Comparison of ENCODE assay signal across 16 cellular contexts in the genomic region with DNA sequence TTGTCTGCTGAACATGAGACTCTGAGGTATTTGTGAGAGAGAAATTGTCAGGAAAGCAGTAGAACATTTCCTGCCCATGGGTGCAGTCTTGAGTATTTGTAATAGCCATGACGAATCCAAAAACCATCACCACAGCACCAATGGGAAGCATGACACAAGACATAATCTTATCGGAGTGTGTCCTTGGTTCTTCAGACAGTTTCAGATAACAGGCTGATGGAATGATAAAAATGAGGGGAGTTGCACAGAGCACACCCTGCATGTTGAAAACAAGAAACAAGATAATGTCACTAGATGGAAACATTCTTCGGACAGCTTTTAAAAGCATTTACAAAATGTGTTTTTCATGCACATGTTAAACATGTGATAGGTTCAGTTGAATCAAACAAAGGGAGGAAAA. TPM values are rescaled to one million over a fixed set of nuclear protein-coding genes. Genes with fewer than 3 reads are reported as not detected.
DNase-seq lines count a peak whose midpoint lies in the region; ATAC-seq, FAIRE-seq and TF ChIP-seq lines count a peak whose summit lies in the region.
"Had no signal": no experiment of that assay in that cellular context is flagged by ENCODE, and none has a peak within 500 bp of the region (broad histone marks: within the 10 kb centered on the region; RNA-seq: fewer than 3 reads in every experiment).

No MANE protein-coding gene starts in this region.

- no peak for TF ChIP-seq CTCF in HepG2 (CRISPR knock-in tag; IDR thresholded peaks at IDR 0.05)
- TF ChIP-seq CTCF in right lobe of liver (IDR thresholded peaks at IDR 0.05), result no peak
- TF ChIP-seq CTCF in astrocyte of the spinal cord (IDR thresholded peaks at IDR 0.05; ENCODE audit: low read depth, low read length), result no peak

- no peak for TF ChIP-seq POLR2A in HepG2 (IDR thresholded peaks at IDR 0.05; ENCODE audit: insufficient read depth in 1 of 2, low read depth in 2 of 2, low read length in 2 of 2)
- no peak for TF ChIP-seq POLR2A in right lobe of liver (IDR thresholded peaks at IDR 0.05)
- TF ChIP-seq POLR2A in GM12891 (IDR thresholded peaks at IDR 0.05; ENCODE audit: low read depth, low read length), result no peak

- peak overlapping the region; percentile 44 for H3K27ac ChIP-seq in HepG2 (ENCODE audit: extremely low read length, insufficient read depth, low read length)
- H3K27ac ChIP-seq in right lobe of liver, result no peak overlapping the region
- H3K27ac ChIP-seq: dorsolateral prefrontal cortex had no signal

- peak overlapping the region; percentile 36; the same call in 1 of the 2 replicates for H3K4me2 ChIP-seq in HepG2 (ENCODE audit: low read depth, low read length)

- TF ChIP-seq RAD21 in HepG2 (CRISPR knock-in tag; IDR thresholded peaks at IDR 0.05), result no peak

- H2AFZ ChIP-seq in HepG2 (ENCODE audit: low read length), result no peak overlapping the region

- peak; percentile 88 for DNase-seq in HepG2 (ENCODE audit: low spot score)
- DNase-seq in right lobe of liver, result no peak
- DNase-seq in astrocyte of the spinal cord (ENCODE audit: low read depth, low spot score), result peak; percentile 69
- DNase-seq in kidney glomerular epithelial cell (lab: John Stamatoyannopoulos, UW), result peak; percentile 71
- no peak for DNase-seq in stimulated activated CD4-positive, alpha-beta T cell treated with anti-CD3 and anti-CD28 coated beads, Interleukin-12 subunit alpha, Interleukin-12 subunit beta, amount 100 ng/mL, for 4 hours
- no peak for DNase-seq in anterior cingulate cortex (lab: John Stamatoyannopoulos, UW)
- no peak for DNase-seq in GM12891 (ENCODE audit: insufficient read length, low spot score)
- DNase-seq: dorsolateral prefrontal cortex; H9; naive B cell; NCI-H510A; SHP77; stimulated activated CD4-positive, alpha-beta T cell treated with anti-CD3 and anti-CD28 coated beads, Interleukin-15, amount 100 ng/mL, for 24 hours had no signal

- H4K20me1 ChIP-seq in HepG2 (ENCODE audit: insufficient read depth, low read length), result no peaks in the 10 kb centered on the region

- H3K36me3 ChIP-seq in HepG2 (replicated peaks in 1 of 2; ENCODE audit: control insufficient read depth in 1 of 2, insufficient read depth in 2 of 2, low read length in 2 of 2), result no peaks in the 10 kb centered on the region
- H3K36me3 ChIP-seq in right lobe of liver, result no peaks in the 10 kb centered on the region

- 26% methylated on average over 3 of the region's 3 CpGs for WGBS in HepG2 (ENCODE audit: low lambda C conversion rate)
- WGBS in right lobe of liver (ENCODE audit: insufficient coverage, low coverage, low lambda C conversion rate, missing lambda C conversion rate), result 55% methylated on average over 3 of the region's 3 CpGs

- POLR2A ChIA-PET in HepG2 (lab: Yijun Ruan, JAX), result interaction anchor here (0.6 to 2.1 kb wide), 4 partner anchors 20 to 57 kb away, joined by 3 to 7 read pairs (median 4); partner anchors contain the start of gene COBLL1

- H3K27me3 ChIP-seq in HepG2 (ENCODE audit: control insufficient read depth in 1 of 2, insufficient read depth in 2 of 2, low read length in 2 of 2) (no peaks in the 10 kb centered on the region), right lobe of liver (no peaks in the 10 kb centered on the region)
- H3K27me3 ChIP-seq: dorsolateral prefrontal cortex had no signal

- FAIRE-seq in HepG2 (lab: Jason Lieb, UNC) (no peak), GM12891 (lab: Jason Lieb, UNC) (no peak)
- FAIRE-seq: A204.1 had no signal

- intact Hi-C loops in HepG2 (cut with micrococcal nuclease; ENCODE audit: unreplicated experiment), result loop anchor here (1.0 to 5.0 kb wide), 2 partner anchors 12 to 56 kb away; partner anchors contain the start of gene COBLL1
- intact Hi-C loops in right lobe of liver (cut with DNase I), result no loop called here

- H3K9me3 ChIP-seq in HepG2 (ENCODE audit: low read length) (no peaks in the 10 kb centered on the region), right lobe of liver (no peaks in the 10 kb centered on the region)

- ATAC-seq in HepG2, result peak; percentile 80
- no peak for ATAC-seq in right lobe of liver
- no peak for ATAC-seq in HG02763 (IDR thresholded peaks at IDR 0.05; ENCODE audit: unreplicated experiment)

- no peaks in the 10 kb centered on the region for H3K79me2 ChIP-seq in HepG2 (ENCODE audit: insufficient read depth, low read length)

- H3K4me3 ChIP-seq in HepG2 (replicated peaks in 1 of 3; ENCODE audit: insufficient read depth in 1 of 3, low read depth in 2 of 3, low read length in 3 of 3) (no peak overlapping the region), right lobe of liver (no peak overlapping the region), astrocyte of the spinal cord (ENCODE audit: low read depth, low read length) (no peak overlapping the region)
- H3K4me3 ChIP-seq: dorsolateral prefrontal cortex had no signal

- no TSS peak for BruUV-seq in HepG2 (replicated peaks; lab: Mats Ljungman, UMichigan)

- no peak overlapping the region for H3K9ac ChIP-seq in HepG2 (ENCODE audit: insufficient read depth, low read depth, low read length)

- peak in 1 of 2 experiments; percentile 86; a peak in 2 of 4 replicates for TF ChIP-seq EP300 in HepG2 (IDR thresholded peaks at IDR 0.05; ENCODE audit: low read depth in 2 of 2, low read length in 2 of 2)
- peak; percentile 90; the same call in 1 of the 2 replicates for TF ChIP-seq EP300 in HepG2 (CRISPR knock-in tag; IDR thresholded peaks at IDR 0.05; ENCODE audit: borderline replicate concordance)

- H3K4me1 ChIP-seq in HepG2 (ENCODE audit: insufficient read depth, low read length), result peaks cover 34% of the 10 kb centered on the region
- H3K4me1 ChIP-seq in right lobe of liver, result no peaks in the 10 kb centered on the region

- in situ Hi-C loops in HepG2 (cut with HindIII; ENCODE audit: extremely low pct_ligation_motif_present, low pct_unique_long_range_greater_than_20kb) (no loop called here), astrocyte of the spinal cord (cut with HindIII; ENCODE audit: low sequenced_read_pairs) (no loop called here)

- CTCF ChIA-PET in HepG2 (lab: Yijun Ruan, JAX; ENCODE audit: low intra/inter-chr PET ratio, low total read pairs), result no interaction called here

TF ChIP-seq in HepG2, 621 proteins besides CTCF, POLR2A, EP300 and RAD21 (continues in another document):
- TF ChIP-seq ZBTB21 (CRISPR knock-in tag; IDR thresholded peaks at IDR 0.05), result peak; percentile 70

TF ChIP-seq in GM12891, 5 proteins besides CTCF, POLR2A, EP300 and RAD21 (continues in another document):
- TF ChIP-seq POLR2AphosphoS5 (IDR thresholded peaks at IDR 0.05; ENCODE audit: low read depth, low read length) (no peak), POU2F2 (IDR thresholded peaks at IDR 0.05; ENCODE audit: low read depth, low read length) (no peak)

RNA-seq across cellular contexts. Expression of gene SLC38A11, which starts 56.9 kb away (rescaled TPM):
- 9.2 and 14.0 TPM in 2 replicates for total RNA-seq in HepG2 (2016; rRNA removed; fragmentation: Illumina TruSeq; extraction: Trizol)
- total RNA-seq in HepG2 (2016; cell fraction: cytosol; rRNA removed; fragmentation: Illumina TruSeq; extraction: Trizol; ENCODE audit: low read depth), result 7.5 and 10.8 TPM in 2 replicates
- total RNA-seq in HepG2 (2016; cell fraction: insoluble cytoplasmic fraction; rRNA removed; fragmentation: Illumina TruSeq; extraction: Trizol), result 10.8 and 11.2 TPM in 2 replicates
- 8.8 and 10.3 TPM in 2 replicates for total RNA-seq in HepG2 (2016; cell fraction: membrane; rRNA removed; fragmentation: Illumina TruSeq; extraction: Trizol)
- 23.6 and 26.3 TPM in 2 replicates for total RNA-seq in HepG2 (2016; cell fraction: nucleus; rRNA removed; fragmentation: Illumina TruSeq; extraction: Trizol)
- polyA plus RNA-seq in HepG2 (2011; rRNA removed), result 9.0 and 14.3 TPM in 2 replicates
- polyA plus RNA-seq in HepG2 (2011; cell fraction: cytosol; rRNA removed), result 4.6 and 5.6 TPM in 2 replicates
- 15.7 and 18.0 TPM in 2 replicates for polyA plus RNA-seq in HepG2 (2011; cell fraction: nucleus; rRNA removed)
- 11.1 and 18.8 TPM in 2 replicates for polyA plus RNA-seq in HepG2 (2012)
- polyA plus RNA-seq in HepG2 (2016; cell fraction: cytosol; fragmentation: Illumina TruSeq; extraction: Trizol; ENCODE audit: low read depth), result 1.8 and 2.2 TPM in 2 replicates
- 7.5 and 13.3 TPM in 2 replicates for polyA plus RNA-seq in HepG2 (2016; cell fraction: insoluble cytoplasmic fraction; fragmentation: Illumina TruSeq; extraction: Trizol; ENCODE audit: low read depth)
- polyA plus RNA-seq in HepG2 (2016; cell fraction: membrane; fragmentation: Illumina TruSeq; extraction: Trizol; ENCODE audit: low read depth), result 1.5 and 3.0 TPM in 2 replicates
- polyA plus RNA-seq in HepG2 (2016; cell fraction: nucleus; fragmentation: Illumina TruSeq; extraction: Trizol; ENCODE audit: insufficient read depth, low read depth), result 29.4 and 32.8 TPM in 2 replicates
- polyA minus RNA-seq in HepG2 (2011; rRNA and poly(A)+ RNA removed; ENCODE audit: low replicate concordance), result 10.0 TPM in 1 of 2 replicates, not detected in the other
- 5.0 and 5.3 TPM in 2 replicates for polyA minus RNA-seq in HepG2 (2011; cell fraction: cytosol; rRNA and poly(A)+ RNA removed)
- 27.4 and 31.1 TPM in 2 replicates for polyA minus RNA-seq in HepG2 (2011; cell fraction: nucleus; rRNA and poly(A)+ RNA removed)
- total RNA-seq in right lobe of liver, result 1 to 10 TPM in 5 of 6 experiments, under 1 TPM in 1; 0.58 to 3.6 (median 2.1) TPM
- not detected for polyA plus RNA-seq in GM12891 (2012; ENCODE audit: low read depth, missing spikeins)
- total RNA-seq: activated T-helper 2 cell treated with anti-CD3 and anti-CD28 coated beads, Interferon-gamma antibody, Interleukin-2, Interleukin-4, amounts not matched to agents 10 μg/mL and 5 μg/mL and 100 μg/mL, durations not matched to agents 14 hours and 24 hours and 36 hours; H9 had no signal

RNA-seq across cellular contexts. Expression of gene COBLL1, which starts 56.9 kb away (rescaled TPM):
- total RNA-seq in HepG2 (2016; rRNA removed; fragmentation: Illumina TruSeq; extraction: Trizol) (85.4 and 86.8 TPM in 2 replicates), right lobe of liver (100 to 1,000 TPM in 1 of 6 experiments, 10 to 100 TPM in 5; 38.1 to 133 (median 67.6) TPM)
- 35.1 and 42.3 TPM in 2 replicates for total RNA-seq in HepG2 (2016; cell fraction: cytosol; rRNA removed; fragmentation: Illumina TruSeq; extraction: Trizol; ENCODE audit: low read depth)
- 73.7 and 77.7 TPM in 2 replicates for total RNA-seq in HepG2 (2016; cell fraction: insoluble cytoplasmic fraction; rRNA removed; fragmentation: Illumina TruSeq; extraction: Trizol)
- 71.4 and 76.7 TPM in 2 replicates for total RNA-seq in HepG2 (2016; cell fraction: membrane; rRNA removed; fragmentation: Illumina TruSeq; extraction: Trizol)
- 248 and 259 TPM in 2 replicates for total RNA-seq in HepG2 (2016; cell fraction: nucleus; rRNA removed; fragmentation: Illumina TruSeq; extraction: Trizol)
- polyA plus RNA-seq in HepG2 (2011; rRNA removed), result 24.8 and 32.6 TPM in 2 replicates
- 19.5 and 26.5 TPM in 2 replicates for polyA plus RNA-seq in HepG2 (2011; cell fraction: cytosol; rRNA removed)
- polyA plus RNA-seq in HepG2 (2011; cell fraction: nucleus; rRNA removed), result 33.4 and 41.2 TPM in 2 replicates
- polyA plus RNA-seq in HepG2 (2012), result 31.4 and 38.1 TPM in 2 replicates
- 6.4 and 6.8 TPM in 2 replicates for polyA plus RNA-seq in HepG2 (2016; cell fraction: cytosol; fragmentation: Illumina TruSeq; extraction: Trizol; ENCODE audit: low read depth)
- 88.1 and 93.4 TPM in 2 replicates for polyA plus RNA-seq in HepG2 (2016; cell fraction: insoluble cytoplasmic fraction; fragmentation: Illumina TruSeq; extraction: Trizol; ENCODE audit: low read depth)
- 23.7 and 27.6 TPM in 2 replicates for polyA plus RNA-seq in HepG2 (2016; cell fraction: membrane; fragmentation: Illumina TruSeq; extraction: Trizol; ENCODE audit: low read depth)
- 92.3 and 103 TPM in 2 replicates for polyA plus RNA-seq in HepG2 (2016; cell fraction: nucleus; fragmentation: Illumina TruSeq; extraction: Trizol; ENCODE audit: insufficient read depth, low read depth)
- 16.0 and 59.5 TPM in 2 replicates for polyA minus RNA-seq in HepG2 (2011; rRNA and poly(A)+ RNA removed; ENCODE audit: low replicate concordance)
- 45.9 and 59.2 TPM in 2 replicates for polyA minus RNA-seq in HepG2 (2011; cell fraction: cytosol; rRNA and poly(A)+ RNA removed)
- 337 and 403 TPM in 2 replicates for polyA minus RNA-seq in HepG2 (2011; cell fraction: nucleus; rRNA and poly(A)+ RNA removed)
- polyA plus RNA-seq in GM12891 (2012; ENCODE audit: low read depth, missing spikeins), result not detected

Comparison
In these comparisons a context has a peak if more than half of its experiments do, and no peak if none do; other contexts are left out.
1. DNase-seq: peak in HepG2 (single experiment), astrocyte of the spinal cord (single experiment) and kidney glomerular epithelial cell (single experiment); none in right lobe of liver (0 of 3), stimulated activated CD4-positive, alpha-beta T cell treated with anti-CD3 and anti-CD28 coated beads, Interleukin-12 subunit alpha, Interleukin-12 subunit beta, amount 100 ng/mL, for 4 hours (single experiment), anterior cingulate cortex (0 of 58) and GM12891 (single experiment).